15 cellular contexts compared by ENCODE assay signal in the genomic region with DNA sequence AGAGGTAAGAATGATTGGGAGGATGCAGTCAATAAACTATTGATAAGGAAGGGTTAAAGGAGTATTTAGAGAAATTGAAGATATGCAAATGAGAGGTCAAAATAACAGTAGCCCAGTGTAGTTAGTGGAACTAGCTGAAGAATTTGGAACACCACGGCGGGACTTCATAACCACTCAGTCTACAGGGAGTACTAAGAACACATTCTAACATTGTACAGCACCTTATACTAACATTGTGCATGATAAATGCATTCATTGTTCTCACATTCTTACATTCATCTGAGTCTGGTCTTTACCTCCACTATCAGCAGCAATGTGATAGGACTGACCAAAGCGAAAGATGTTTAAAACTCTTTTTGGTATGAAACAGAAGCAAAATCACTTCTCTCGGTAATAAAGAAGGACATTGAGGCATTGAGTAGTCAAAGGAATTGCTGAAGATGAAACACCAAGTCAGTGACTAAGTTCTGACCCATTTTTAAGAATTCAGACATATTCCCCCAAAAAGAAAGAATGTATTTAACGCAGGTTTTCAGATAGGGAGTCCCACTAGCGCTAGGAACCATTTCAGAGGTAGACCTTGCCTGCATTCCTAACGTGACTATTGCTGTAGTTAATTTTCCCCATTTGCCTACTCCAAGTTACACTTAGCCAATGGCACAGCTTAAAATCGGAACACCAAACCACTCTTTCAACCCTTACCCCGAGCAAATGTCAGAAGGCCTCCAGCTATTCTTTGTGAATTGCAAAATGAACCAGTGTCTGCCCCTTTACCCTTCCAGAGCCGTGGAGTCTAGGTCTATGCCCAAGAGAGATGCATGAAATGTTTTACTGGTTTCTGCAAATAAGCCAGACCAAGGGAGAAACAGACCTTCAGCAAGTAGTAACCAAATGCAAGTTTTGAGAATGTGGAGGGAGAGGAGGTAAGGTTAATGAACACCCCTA.
DNase-seq lines count a peak whose midpoint lies in the region; ATAC-seq and TF ChIP-seq lines count a peak whose summit lies in the region.
"Had no signal": no experiment of that assay in that cellular context is flagged by ENCODE, and none has a peak within 500 bp of the region (broad histone marks: within the 10 kb centered on the region; RNA-seq: fewer than 3 reads in every experiment).

No MANE protein-coding gene starts in this region.

- no peak for TF ChIP-seq EP300 in esophagus muscularis mucosa (IDR thresholded peaks at IDR 0.05)

- no peaks in the 10 kb centered on the region for H4K20me1 ChIP-seq in osteoblast (ENCODE audit: insufficient read depth, low read length)

- H2AFZ ChIP-seq in osteoblast (ENCODE audit: low read length) = no peak overlapping the region

- H3K4me1 ChIP-seq in esophagus muscularis mucosa = peaks cover 84 to 89% (median 87%) of the 10 kb centered on the region in 4 donors
- peaks cover 56% of the 10 kb centered on the region for H3K4me1 ChIP-seq in osteoblast (ENCODE audit: insufficient read depth, low read length)

- H3K36me3 Mint-ChIP-seq in activated CD4-positive, alpha-beta T cell treated with anti-CD3 and anti-CD28 coated beads, Interleukin-2, amount 10 ng/mL, durations not matched to agents 24 days and 14 days (ENCODE audit: low read depth) = no peaks in the 10 kb centered on the region
- H3K36me3 Mint-ChIP-seq in activated CD4-positive, alpha-beta T cell treated with anti-CD3 and anti-CD28 coated beads, Interleukin-2, amount 10 ng/mL, durations not matched to agents 7 days and 5 days (ENCODE audit: low read depth) = no peaks in the 10 kb centered on the region
- H3K36me3 Mint-ChIP-seq in type B pancreatic cell = no peaks in the 10 kb centered on the region
- no peaks in the 10 kb centered on the region for H3K36me3 Mint-ChIP-seq in activated CD8-positive, alpha-beta T cell treated with anti-CD3 and anti-CD28 coated beads, Interleukin-2, amount 10 ng/mL, durations not matched to agents 7 days and 5 days (ENCODE audit: low read depth)

- TF ChIP-seq CTCF in esophagus muscularis mucosa (IDR thresholded peaks at IDR 0.05) (no peak), osteoblast (IDR thresholded peaks at IDR 0.05; ENCODE audit: extremely low read depth, low read depth, low read length) (no peak), type B pancreatic cell (conservative IDR thresholded peaks at IDR 0.05) (no peak)

- no peaks in the 10 kb centered on the region for H3K9me3 Mint-ChIP-seq in activated CD4-positive, alpha-beta T cell treated with anti-CD3 and anti-CD28 coated beads, Interleukin-2, amount 10 ng/mL, durations not matched to agents 24 days and 14 days
- H3K9me3 Mint-ChIP-seq in activated CD4-positive, alpha-beta T cell treated with anti-CD3 and anti-CD28 coated beads, Interleukin-2, amount 10 ng/mL, durations not matched to agents 7 days and 5 days = no peaks in the 10 kb centered on the region
- peaks cover 4% of the 10 kb centered on the region for H3K9me3 Mint-ChIP-seq in type B pancreatic cell
- H3K9me3 Mint-ChIP-seq in activated CD8-positive, alpha-beta T cell treated with anti-CD3 and anti-CD28 coated beads, Interleukin-2, amount 10 ng/mL, durations not matched to agents 7 days and 5 days (ENCODE audit: insufficient read depth) = no peaks in the 10 kb centered on the region

- ATAC-seq in HG03280 (IDR thresholded peaks at IDR 0.05; ENCODE audit: unreplicated experiment) = no peak
- no peak for ATAC-seq in activated CD8-positive, alpha-beta T cell treated with anti-CD3 and anti-CD28 coated beads, Interleukin-2, amount 10 ng/mL, durations not matched to agents 7 days and 5 days
- ATAC-seq: left lung; stimulated activated naive CD8-positive, alpha-beta T cell treated with anti-CD3 and anti-CD28 coated beads, Interleukin-15, Interleukin-2, amounts not matched to agents 100 U/mL and 50 U/mL, for 24 hours had no signal

- no peaks in the 10 kb centered on the region for H3K27me3 ChIP-seq in esophagus muscularis mucosa
- no peaks in the 10 kb centered on the region for H3K27me3 ChIP-seq in osteoblast (ENCODE audit: insufficient read depth, low read length)
- H3K27me3 ChIP-seq: left lung, ovary, SJSA1 had no signal

- no peaks in the 10 kb centered on the region for H3K27me3 Mint-ChIP-seq in activated CD4-positive, alpha-beta T cell treated with anti-CD3 and anti-CD28 coated beads, Interleukin-2, amount 10 ng/mL, durations not matched to agents 24 days and 14 days
- no peaks in the 10 kb centered on the region for H3K27me3 Mint-ChIP-seq in activated CD4-positive, alpha-beta T cell treated with anti-CD3 and anti-CD28 coated beads, Interleukin-2, amount 10 ng/mL, durations not matched to agents 7 days and 5 days
- H3K27me3 Mint-ChIP-seq in type B pancreatic cell = peaks cover 1% of the 10 kb centered on the region
- H3K27me3 Mint-ChIP-seq in activated CD8-positive, alpha-beta T cell treated with anti-CD3 and anti-CD28 coated beads, Interleukin-2, amount 10 ng/mL, durations not matched to agents 7 days and 5 days (ENCODE audit: low read depth) = no peaks in the 10 kb centered on the region

- no peak for TF ChIP-seq POLR2A in esophagus muscularis mucosa (IDR thresholded peaks at IDR 0.05; ENCODE audit: low read depth)

- no peak for DNase-seq in activated CD4-positive, alpha-beta T cell treated with anti-CD3 and anti-CD28 coated beads, Interleukin-2, amount 10 ng/mL, durations not matched to agents 24 days and 14 days
- no peak for DNase-seq in activated CD4-positive, alpha-beta T cell treated with anti-CD3 and anti-CD28 coated beads, Interleukin-2, amount 10 ng/mL, durations not matched to agents 7 days and 5 days
- DNase-seq in esophagus muscularis mucosa (ENCODE audit: extremely low spot score) (no peak), osteoblast (ENCODE audit: insufficient read length, low spot score, missing footprints) (no peak), type B pancreatic cell (ENCODE audit: extremely low spot score, unreplicated experiment) (no peak), occipital lobe (lab: John Stamatoyannopoulos, UW) (no peak)
- DNase-seq in activated CD8-positive, alpha-beta T cell treated with anti-CD3 and anti-CD28 coated beads, Interleukin-2, amount 10 ng/mL, durations not matched to agents 7 days and 5 days = no peak
- DNase-seq: activated CD8-positive, alpha-beta memory T cell treated with anti-CD3 and anti-CD28 coated beads, Interleukin-2, amount 50 U/mL, for 48 hours; left lung; NCI-H1930; NCI-H748 treated with DMSO at 0.1 percent for 48 hours; ovary; stimulated activated naive CD8-positive, alpha-beta T cell treated with anti-CD3 and anti-CD28 coated beads, Interleukin-15, Interleukin-2, amounts not matched to agents 100 U/mL and 50 U/mL, for 24 hours had no signal

- H3K27ac Mint-ChIP-seq in activated CD4-positive, alpha-beta T cell treated with anti-CD3 and anti-CD28 coated beads, Interleukin-2, amount 10 ng/mL, durations not matched to agents 24 days and 14 days = peak overlapping the region; percentile 16
- H3K27ac Mint-ChIP-seq in activated CD4-positive, alpha-beta T cell treated with anti-CD3 and anti-CD28 coated beads, Interleukin-2, amount 10 ng/mL, durations not matched to agents 7 days and 5 days = no peak overlapping the region
- peak overlapping the region; percentile 99 for H3K27ac Mint-ChIP-seq in type B pancreatic cell
- no peak overlapping the region for H3K27ac Mint-ChIP-seq in activated CD8-positive, alpha-beta T cell treated with anti-CD3 and anti-CD28 coated beads, Interleukin-2, amount 10 ng/mL, durations not matched to agents 7 days and 5 days

- CTCF ChIA-PET in activated CD4-positive, alpha-beta T cell treated with anti-CD3 and anti-CD28 coated beads, Interleukin-2, amount 10 ng/mL, durations not matched to agents 7 days and 5 days (lab: Charles Lee) = interaction anchor here (1.1 to 1.5 kb wide), 4 partner anchors 8 to 19 kb away, joined by 3 to 5 read pairs (median 4); no protein-coding TSS in a partner anchor
- CTCF ChIA-PET in activated CD8-positive, alpha-beta T cell treated with anti-CD3 and anti-CD28 coated beads, Interleukin-2, amount 10 ng/mL, durations not matched to agents 7 days and 5 days (lab: Charles Lee) = interaction anchor here (0.9 to 1.7 kb wide), 2 partner anchors 19 to 25 kb away, joined by 3 to 4 read pairs; no protein-coding TSS in a partner anchor

- no peaks in the 10 kb centered on the region for H3K36me3 ChIP-seq in esophagus muscularis mucosa
- H3K36me3 ChIP-seq in osteoblast (ENCODE audit: insufficient read depth, low read length) = no peaks in the 10 kb centered on the region
- H3K36me3 ChIP-seq: left lung, ovary, SJSA1 had no signal

- H3K9me3 ChIP-seq in esophagus muscularis mucosa (no peaks in the 10 kb centered on the region), osteoblast (ENCODE audit: low read depth, low read length) (no peaks in the 10 kb centered on the region)
- H3K9me3 ChIP-seq: left lung, ovary, SJSA1 had no signal

- intact Hi-C loops in activated CD4-positive, alpha-beta T cell treated with anti-CD3 and anti-CD28 coated beads, Interleukin-2, amount 10 ng/mL, durations not matched to agents 24 days and 14 days (cut with micrococcal nuclease) = no loop called here
- intact Hi-C loops in esophagus muscularis mucosa (cut with DNase I) = loop anchor here (2.0 kb wide), 1 partner anchor 106 kb away; no protein-coding TSS in a partner anchor

- H3K4me3 ChIP-seq in esophagus muscularis mucosa (no peak overlapping the region), osteoblast (ENCODE audit: insufficient read depth, low read length) (no peak overlapping the region)
- H3K4me3 ChIP-seq: left lung, ovary, SJSA1 had no signal

- 73% methylated on average over 10 of the region's 10 CpGs for WGBS in esophagus muscularis mucosa

- H3K27ac ChIP-seq in esophagus muscularis mucosa (replicated peaks in 1 of 4) = peak overlapping the region; percentile 91 to 98 (median 98)
- H3K27ac ChIP-seq in osteoblast (ENCODE audit: low read depth, low read length) = peak overlapping the region; percentile 36
- H3K27ac ChIP-seq: SJSA1 had no signal

- peak overlapping the region; percentile 26 for H3K4me2 ChIP-seq in osteoblast (ENCODE audit: insufficient read depth, low read length)

- peaks cover 45% of the 10 kb centered on the region for H3K4me1 Mint-ChIP-seq in activated CD4-positive, alpha-beta T cell treated with anti-CD3 and anti-CD28 coated beads, Interleukin-2, amount 10 ng/mL, durations not matched to agents 24 days and 14 days
- H3K4me1 Mint-ChIP-seq in activated CD4-positive, alpha-beta T cell treated with anti-CD3 and anti-CD28 coated beads, Interleukin-2, amount 10 ng/mL, durations not matched to agents 7 days and 5 days = peaks cover 32% of the 10 kb centered on the region
- peaks cover 80% of the 10 kb centered on the region for H3K4me1 Mint-ChIP-seq in type B pancreatic cell (ENCODE audit: unreplicated experiment)
- peaks cover 28% of the 10 kb centered on the region for H3K4me1 Mint-ChIP-seq in activated CD8-positive, alpha-beta T cell treated with anti-CD3 and anti-CD28 coated beads, Interleukin-2, amount 10 ng/mL, durations not matched to agents 7 days and 5 days (ENCODE audit: low read depth)

- H3K4me3 Mint-ChIP-seq in activated CD4-positive, alpha-beta T cell treated with anti-CD3 and anti-CD28 coated beads, Interleukin-2, amount 10 ng/mL, durations not matched to agents 24 days and 14 days = no peak overlapping the region
- H3K4me3 Mint-ChIP-seq in activated CD4-positive, alpha-beta T cell treated with anti-CD3 and anti-CD28 coated beads, Interleukin-2, amount 10 ng/mL, durations not matched to agents 7 days and 5 days = no peak overlapping the region
- no peak overlapping the region for H3K4me3 Mint-ChIP-seq in type B pancreatic cell
- H3K4me3 Mint-ChIP-seq in activated CD8-positive, alpha-beta T cell treated with anti-CD3 and anti-CD28 coated beads, Interleukin-2, amount 10 ng/mL, durations not matched to agents 7 days and 5 days = no peak overlapping the region

- POLR2A ChIA-PET in activated CD4-positive, alpha-beta T cell treated with anti-CD3 and anti-CD28 coated beads, Interleukin-2, amount 10 ng/mL, durations not matched to agents 7 days and 5 days (lab: Charles Lee) = no interaction called here
- POLR2A ChIA-PET in activated CD8-positive, alpha-beta T cell treated with anti-CD3 and anti-CD28 coated beads, Interleukin-2, amount 10 ng/mL, durations not matched to agents 7 days and 5 days (lab: Charles Lee) = interaction anchor here (1.4 kb wide), 1 partner anchor 107 kb away, joined by 8 read pairs; no protein-coding TSS in a partner anchor

- no peaks in the 10 kb centered on the region for H3K79me2 ChIP-seq in osteoblast (ENCODE audit: insufficient read depth, low read length)

Comparison
In these comparisons a context has a peak if more than half of its experiments do, and no peak if none do; other contexts are left out.
1. H3K27ac Mint-ChIP-seq: peak in activated CD4-positive, alpha-beta T cell treated with anti-CD3 and anti-CD28 coated beads, Interleukin-2, amount 10 ng/mL, durations not matched to agents 24 days and 14 days (single experiment) and type B pancreatic cell (single experiment); none in activated CD4-positive, alpha-beta T cell treated with anti-CD3 and anti-CD28 coated beads, Interleukin-2, amount 10 ng/mL, durations not matched to agents 7 days and 5 days (single experiment) and activated CD8-positive, alpha-beta T cell treated with anti-CD3 and anti-CD28 coated beads, Interleukin-2, amount 10 ng/mL, durations not matched to agents 7 days and 5 days (single experiment).